32 cellular contexts compared by ENCODE assay signal in genomic region chr1:151855997-151856396, GRCh38. TPM values are rescaled to one million over a fixed set of nuclear protein-coding genes. Genes with fewer than 3 reads are reported as not detected.
DNase-seq lines count a peak whose midpoint lies in the region; ATAC-seq and TF ChIP-seq lines count a peak whose summit lies in the region.
"Had no signal": no experiment of that assay in that cellular context is flagged by ENCODE, and none has a peak within 500 bp of the region (broad histone marks: within the 10 kb centered on the region; RNA-seq: fewer than 3 reads in every experiment).

No MANE protein-coding gene starts in this region.

- no peaks in the 10 kb centered on the region for H3K36me3 ChIP-seq in right atrium auricular region
- H3K36me3 ChIP-seq in heart left ventricle: no peaks in the 10 kb centered on the region
- H3K36me3 ChIP-seq in esophagus squamous epithelium: no peaks in the 10 kb centered on the region
- no peaks in the 10 kb centered on the region for H3K36me3 ChIP-seq in uterus
- H3K36me3 ChIP-seq: BLaER1, left lung, neutrophil, sigmoid colon, tibial nerve had no signal

- no peak overlapping the region for H3K4me3 ChIP-seq in right atrium auricular region
- no peak overlapping the region for H3K4me3 ChIP-seq in heart left ventricle
- no peak overlapping the region for H3K4me3 ChIP-seq in esophagus squamous epithelium
- H3K4me3 ChIP-seq in uterus: no peak overlapping the region
- H3K4me3 ChIP-seq: BLaER1, left lung, PC-9, sigmoid colon, tibial nerve had no signal

- H3K9me3 Mint-ChIP-seq in activated CD4-positive, alpha-beta T cell treated with anti-CD3 and anti-CD28 coated beads, Interleukin-2, amount 10 ng/mL, durations not matched to agents 24 days and 14 days: no peaks in the 10 kb centered on the region
- no peaks in the 10 kb centered on the region for H3K9me3 Mint-ChIP-seq in activated CD4-positive, alpha-beta T cell treated with anti-CD3 and anti-CD28 coated beads for 36 hours (ENCODE audit: low read depth)
- H3K9me3 Mint-ChIP-seq: naive B cell had no signal

- no peak overlapping the region for H3K27ac Mint-ChIP-seq in activated CD4-positive, alpha-beta T cell treated with anti-CD3 and anti-CD28 coated beads, Interleukin-2, amount 10 ng/mL, durations not matched to agents 24 days and 14 days
- no peak overlapping the region for H3K27ac Mint-ChIP-seq in activated CD4-positive, alpha-beta T cell treated with anti-CD3 and anti-CD28 coated beads for 36 hours
- H3K27ac Mint-ChIP-seq: activated naive CD8-positive, alpha-beta T cell; naive B cell had no signal

- whole genome bisulfite sequencing in heart left ventricle, 4 donors: 24 to 56% (median 36%) methylated on average over 5 of the region's 5 CpGs
- 21 to 23% methylated on average over 5 of the region's 5 CpGs for WGBS in esophagus squamous epithelium, 2 donors

- H3K27ac ChIP-seq in right atrium auricular region (peak overlapping the region; percentile 35 to 43), heart left ventricle (peak overlapping the region in 6 of 12 donors; percentile 0 to 57 (median 32)), esophagus squamous epithelium (peak overlapping the region in 3 of 4 donors; percentile 23 to 64 (median 53)), uterus (peak overlapping the region; percentile 34 to 50)
- H3K27ac ChIP-seq: BLaER1, left lung, neutrophil, PC-9, sigmoid colon, tibial nerve had no signal

- no peaks in the 10 kb centered on the region for H3K36me3 Mint-ChIP-seq in activated CD4-positive, alpha-beta T cell treated with anti-CD3 and anti-CD28 coated beads, Interleukin-2, amount 10 ng/mL, durations not matched to agents 24 days and 14 days (ENCODE audit: low read depth)
- H3K36me3 Mint-ChIP-seq in activated CD4-positive, alpha-beta T cell treated with anti-CD3 and anti-CD28 coated beads for 36 hours (ENCODE audit: low read depth): peaks cover under 1% of the 10 kb centered on the region

- POLR2A ChIA-PET in activated CD4-positive, alpha-beta T cell treated with anti-CD3 and anti-CD28 coated beads for 36 hours (lab: Charles Lee): interaction anchor here (0.6 kb wide), 1 partner anchor 37 kb away, joined by 3 read pairs; no protein-coding TSS in a partner anchor

- DNase-seq in right atrium auricular region (ENCODE audit: low spot score) (no peak), heart left ventricle (no peak), OCI-M2 (lab: John Stamatoyannopoulos, UW; ENCODE audit: unreplicated experiment) (peak; percentile 52), esophagus squamous epithelium (lab: John Stamatoyannopoulos, UW) (no peak), uterus (no peak)
- DNase-seq in activated CD4-positive, alpha-beta T cell treated with anti-CD3 and anti-CD28 coated beads, Interleukin-2, amount 10 ng/mL, durations not matched to agents 24 days and 14 days: no peak
- DNase-seq in stimulated activated CD4-positive, alpha-beta T cell treated with anti-CD3 and anti-CD28 coated beads, Interleukin-1b, Interleukin-23, amount 100 ng/mL, for 48 hours: no peak
- DNase-seq in activated CD4-positive, alpha-beta T cell treated with anti-CD3 and anti-CD28 coated beads for 36 hours: no peak
- DNase-seq: activated CD4-positive, alpha-beta T cell treated with anti-CD3 and anti-CD28 coated beads for 48 hours; activated CD8-positive, alpha-beta memory T cell treated with anti-CD3 and anti-CD28 coated beads for 24 hours; activated effector memory CD4-positive, alpha-beta T cell treated with Interleukin-2 at 50 U/mL for 16 hours; anterior cingulate cortex; DMS153; Karpas-422; left lung; midbrain; naive B cell; NCI-H146; PC-9; sigmoid colon; SK-N-SH; stimulated activated CD4-positive, alpha-beta T cell treated with anti-CD3 and anti-CD28 coated beads, Interleukin-4, amount 100 ng/mL, for 24 hours; T-helper 2 cell had no signal

- no peaks in the 10 kb centered on the region for H3K9me3 ChIP-seq in right atrium auricular region
- no peaks in the 10 kb centered on the region for H3K9me3 ChIP-seq in heart left ventricle
- no peaks in the 10 kb centered on the region for H3K9me3 ChIP-seq in esophagus squamous epithelium
- H3K9me3 ChIP-seq in uterus: no peaks in the 10 kb centered on the region
- H3K9me3 ChIP-seq: BLaER1, left lung, neutrophil, sigmoid colon, SK-N-SH, tibial nerve had no signal

- H3K27me3 ChIP-seq in right atrium auricular region (no peaks in the 10 kb centered on the region), heart left ventricle (peaks cover 0 to 4% (median 0%) of the 10 kb centered on the region in 9 donors), esophagus squamous epithelium (peaks cover 0 to 13% (median 0%) of the 10 kb centered on the region in 4 donors), uterus (no peaks in the 10 kb centered on the region)
- H3K27me3 ChIP-seq: BLaER1, sigmoid colon, tibial nerve had no signal

- no peaks in the 10 kb centered on the region for H3K4me1 Mint-ChIP-seq in activated CD4-positive, alpha-beta T cell treated with anti-CD3 and anti-CD28 coated beads, Interleukin-2, amount 10 ng/mL, durations not matched to agents 24 days and 14 days
- H3K4me1 Mint-ChIP-seq in activated CD4-positive, alpha-beta T cell treated with anti-CD3 and anti-CD28 coated beads for 36 hours: no peaks in the 10 kb centered on the region

- CTCF ChIA-PET in activated CD4-positive, alpha-beta T cell treated with anti-CD3 and anti-CD28 coated beads for 36 hours (lab: Charles Lee): interaction anchor here (0.6 to 0.7 kb wide), 2 partner anchors 21 to 25 kb away, joined by 3 to 4 read pairs; no protein-coding TSS in a partner anchor

- no peak for TF ChIP-seq POLR2A in heart left ventricle (IDR thresholded peaks at IDR 0.05)
- TF ChIP-seq POLR2A in esophagus squamous epithelium (IDR thresholded peaks at IDR 0.05): no peak
- TF ChIP-seq POLR2A in uterus (IDR thresholded peaks at IDR 0.05): no peak

- H3K4me1 ChIP-seq in right atrium auricular region (peaks cover 0 to 12% of the 10 kb centered on the region in 2 donors), heart left ventricle (peaks cover 0 to 22% (median 6%) of the 10 kb centered on the region in 12 donors), esophagus squamous epithelium (peaks cover 25 to 90% (median 42%) of the 10 kb centered on the region in 3 donors), uterus (no peaks in the 10 kb centered on the region)
- H3K4me1 ChIP-seq: sigmoid colon, tibial nerve had no signal

- H3K4me3 Mint-ChIP-seq in activated CD4-positive, alpha-beta T cell treated with anti-CD3 and anti-CD28 coated beads, Interleukin-2, amount 10 ng/mL, durations not matched to agents 24 days and 14 days: no peak overlapping the region
- H3K4me3 Mint-ChIP-seq in activated CD4-positive, alpha-beta T cell treated with anti-CD3 and anti-CD28 coated beads for 36 hours: no peak overlapping the region
- H3K4me3 Mint-ChIP-seq: activated naive CD8-positive, alpha-beta T cell; naive B cell had no signal

- no peak for ATAC-seq in heart left ventricle
- no peak for ATAC-seq in activated CD4-positive, alpha-beta T cell treated with anti-CD3 and anti-CD28 coated beads for 36 hours
- ATAC-seq: left lung had no signal

- H3K27me3 Mint-ChIP-seq in activated CD4-positive, alpha-beta T cell treated with anti-CD3 and anti-CD28 coated beads, Interleukin-2, amount 10 ng/mL, durations not matched to agents 24 days and 14 days: no peaks in the 10 kb centered on the region
- H3K27me3 Mint-ChIP-seq in activated CD4-positive, alpha-beta T cell treated with anti-CD3 and anti-CD28 coated beads for 36 hours: no peaks in the 10 kb centered on the region
- H3K27me3 Mint-ChIP-seq: activated naive CD8-positive, alpha-beta T cell had no signal

- TF ChIP-seq CTCF in right atrium auricular region (IDR thresholded peaks at IDR 0.05): no peak
- TF ChIP-seq CTCF in heart left ventricle (IDR thresholded peaks at IDR 0.05): no peak
- no peak for TF ChIP-seq CTCF in esophagus squamous epithelium (IDR thresholded peaks at IDR 0.05)
- no peak for TF ChIP-seq CTCF in uterus (IDR thresholded peaks at IDR 0.05)

- intact Hi-C loops in heart left ventricle (cut with DNase I) (no loop called here), esophagus squamous epithelium (cut with DNase I) (no loop called here), uterus (cut with DNase I; ENCODE audit: low total_unique reads) (no loop called here)
- intact Hi-C loops in activated CD4-positive, alpha-beta T cell treated with anti-CD3 and anti-CD28 coated beads, Interleukin-2, amount 10 ng/mL, durations not matched to agents 24 days and 14 days (cut with micrococcal nuclease): no loop called here
- intact Hi-C loops in activated CD4-positive, alpha-beta T cell treated with anti-CD3 and anti-CD28 coated beads for 36 hours (cut with DNase I, micrococcal nuclease): no loop called here

RNA-seq across cellular contexts. Expression of gene THEM5, which starts 2.5 kb away (rescaled TPM):
- not detected for total RNA-seq in right atrium auricular region
- total RNA-seq in heart left ventricle: under 1 TPM in 1 of 9 donors, not detected in 8; 0.52 TPM
- polyA plus RNA-seq in heart left ventricle: not detected
- total RNA-seq in esophagus squamous epithelium: 1 to 10 TPM in 1 of 4 donors, under 1 TPM in 1, not detected in 2; 0.76 to 1.7 TPM
- not detected for total RNA-seq in uterus
- total RNA-seq in activated CD4-positive, alpha-beta T cell treated with anti-CD3 and anti-CD28 coated beads, Interleukin-2, amount 10 ng/mL, durations not matched to agents 24 days and 14 days: not detected in 2 replicates
- not detected for total RNA-seq in activated CD4-positive, alpha-beta T cell treated with anti-CD3 and anti-CD28 coated beads for 36 hours
- total RNA-seq: bronchial epithelial cell, left lung, NCI-H460, PC-9, posterior vena cava, Right ventricle myocardium inferior, sigmoid colon, tibial nerve had no signal
- polyA plus RNA-seq: AG04450, sigmoid colon, SK-N-SH had no signal

RNA-seq across cellular contexts. Expression of gene C2CD4D, which starts 16.4 kb away (rescaled TPM):
- not detected for total RNA-seq in right atrium auricular region
- total RNA-seq in heart left ventricle: under 1 TPM in 2 of 9 donors, not detected in 7; 0.14 to 0.28 TPM
- not detected for polyA plus RNA-seq in heart left ventricle
- total RNA-seq in esophagus squamous epithelium: under 1 TPM in 2 of 4 donors, not detected in 2; 0.22 to 0.38 TPM
- total RNA-seq in uterus: not detected
- 0.86 and 1.5 TPM in 2 replicates for total RNA-seq in activated CD4-positive, alpha-beta T cell treated with anti-CD3 and anti-CD28 coated beads, Interleukin-2, amount 10 ng/mL, durations not matched to agents 24 days and 14 days
- total RNA-seq in activated CD4-positive, alpha-beta T cell treated with anti-CD3 and anti-CD28 coated beads for 36 hours: 1 to 10 TPM; 2.1 to 2.4 TPM
- total RNA-seq: bronchial epithelial cell, NCI-H460, posterior vena cava, Right ventricle myocardium inferior, sigmoid colon had no signal
- polyA plus RNA-seq: AG04450, SK-N-SH had no signal

RNA-seq across cellular contexts. Expression of gene RORC, which starts 24.4 kb away (rescaled TPM):
- 10 to 100 TPM in 1 of 2 donors, 1 to 10 TPM in 1; 9.1 to 10.3 TPM for total RNA-seq in right atrium auricular region
- total RNA-seq in heart left ventricle: 10 to 100 TPM in 6 of 9 donors, 1 to 10 TPM in 3; 3.6 to 58.9 (median 12.4) TPM
- polyA plus RNA-seq in heart left ventricle: 10 to 100 TPM in 1 of 2 donors, 1 to 10 TPM in 1; 6.8 to 11.8 TPM
- total RNA-seq in esophagus squamous epithelium: 10 to 100 TPM in 1 of 4 donors, 1 to 10 TPM in 2, under 1 TPM in 1; 0.75 to 11.5 (median 5.3) TPM
- total RNA-seq in uterus: 1 to 10 TPM in 2 of 4 donors, under 1 TPM in 2; 0.51 to 4.8 (median 2.1) TPM
- total RNA-seq in activated CD4-positive, alpha-beta T cell treated with anti-CD3 and anti-CD28 coated beads, Interleukin-2, amount 10 ng/mL, durations not matched to agents 24 days and 14 days: 1.0 and 1.3 TPM in 2 replicates
- total RNA-seq in activated CD4-positive, alpha-beta T cell treated with anti-CD3 and anti-CD28 coated beads for 36 hours: 1 to 10 TPM; 3.8 to 3.9 TPM
- total RNA-seq: posterior vena cava had no signal
- polyA plus RNA-seq: AG04450, SK-N-SH had no signal

RNA-seq across cellular contexts. Expression of gene LINGO4, which starts 50.8 kb away (rescaled TPM):
- total RNA-seq in right atrium auricular region (under 1 TPM; 0.20 to 0.33 TPM), heart left ventricle (1 to 10 TPM in 1 of 9 donors, under 1 TPM in 8; 0.37 to 1.0 (median 0.60) TPM), esophagus squamous epithelium (under 1 TPM in 1 of 4 donors, not detected in 3; 0.19 TPM), uterus (under 1 TPM in 1 of 4 donors, not detected in 3; 0.14 TPM)
- polyA plus RNA-seq in heart left ventricle: under 1 TPM; 0.11 to 0.38 TPM
- total RNA-seq in activated CD4-positive, alpha-beta T cell treated with anti-CD3 and anti-CD28 coated beads, Interleukin-2, amount 10 ng/mL, durations not matched to agents 24 days and 14 days: not detected in 2 replicates
- under 1 TPM; 0.09 to 0.18 TPM for total RNA-seq in activated CD4-positive, alpha-beta T cell treated with anti-CD3 and anti-CD28 coated beads for 36 hours
- total RNA-seq: bronchial epithelial cell, NCI-H460, PC-9, posterior vena cava, tibial nerve had no signal
- polyA plus RNA-seq: AG04450, SK-N-SH had no signal

RNA-seq across cellular contexts. Expression of gene THEM4, which starts 53.3 kb away (rescaled TPM):
- total RNA-seq in right atrium auricular region (10 to 100 TPM; 18.5 to 23.1 TPM), heart left ventricle (10 to 100 TPM; 14.2 to 17.0 (median 15.0) TPM), esophagus squamous epithelium (10 to 100 TPM in 3 of 4 donors, 1 to 10 TPM in 1; 3.5 to 14.3 (median 12.3) TPM), uterus (10 to 100 TPM; 11.5 to 56.4 (median 18.3) TPM)
- polyA plus RNA-seq in heart left ventricle: 10 to 100 TPM; 14.8 to 25.5 TPM
- total RNA-seq in activated CD4-positive, alpha-beta T cell treated with anti-CD3 and anti-CD28 coated beads, Interleukin-2, amount 10 ng/mL, durations not matched to agents 24 days and 14 days: 26.9 and 30.6 TPM in 2 replicates
- total RNA-seq in activated CD4-positive, alpha-beta T cell treated with anti-CD3 and anti-CD28 coated beads for 36 hours: 10 to 100 TPM; 23.9 to 26.0 TPM
